In genomic region chr17:16272111-16272510, GRCh38 we compare ENCODE assay signal across 10 cellular contexts.
"Had no signal": no experiment of that assay in that cellular context is flagged by ENCODE, and none has a peak within 500 bp of the region (broad histone marks: within the 10 kb centered on the region; RNA-seq: fewer than 3 reads in every experiment).

No MANE protein-coding gene starts in this region.

- H3K9me3 ChIP-seq: HAP-1 had no signal

- DNase-seq: GM23248, GOT3, H7, HFFc6, IMR-90, KG1 had no signal

- H3K4me3 ChIP-seq: GM23248, HAP-1, K562 had no signal

- H3K27ac ChIP-seq: GM23248, HL-60 had no signal

- FAIRE-seq: K562 had no signal

- H3K9ac ChIP-seq: GM23248 had no signal

- H3K9me3 Mint-ChIP-seq: HFFc6 had no signal

- ATAC-seq: HCT116, K562 had no signal

- H3K27ac Mint-ChIP-seq: HFFc6 had no signal

- H2AFZ ChIP-seq: GM23248 had no signal

- H3K36me3 ChIP-seq: HAP-1 had no signal

- H3K4me3 Mint-ChIP-seq: HFFc6 had no signal
